1 cellular context compared by ENCODE assay signal in the genomic region with DNA sequence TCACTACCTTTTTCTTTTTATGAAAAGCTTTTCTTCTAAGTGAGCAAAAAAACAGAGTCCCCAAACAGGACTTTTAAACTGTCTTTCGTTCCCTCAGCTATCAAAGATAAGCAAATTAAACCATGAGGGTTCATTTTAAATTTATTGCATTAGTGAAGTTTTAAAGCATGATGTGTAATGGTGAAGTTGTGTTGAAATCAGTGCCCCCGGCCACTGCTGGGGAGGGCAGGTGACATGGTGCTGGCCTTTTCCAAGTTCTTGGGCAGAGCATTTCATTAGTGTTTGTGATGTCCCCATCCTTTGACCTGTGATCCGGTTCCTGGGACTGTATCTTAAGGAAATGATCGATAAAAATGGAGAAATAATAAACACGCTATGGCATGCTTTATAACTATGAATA.
TF ChIP-seq lines count a peak whose summit lies in the region.

No MANE protein-coding gene starts in this region.

TF ChIP-seq in H1, 55 proteins besides CTCF, POLR2A, EP300 and RAD21:
- TF ChIP-seq KDM5A (IDR thresholded peaks at IDR 0.05; ENCODE audit: low read length) (no peak), SP2 (IDR thresholded peaks at IDR 0.05; ENCODE audit: low read length) (no peak), HDAC2 (IDR thresholded peaks at IDR 0.05; ENCODE audit: borderline replicate concordance in 1 of 2, low read depth in 2 of 2, low read length in 2 of 2) (no peak), MAFK (IDR thresholded peaks at IDR 0.05; ENCODE audit: low read depth, low read length) (no peak), JUN (IDR thresholded peaks at IDR 0.05; ENCODE audit: low read depth, low read length) (no peak), ASH2L (IDR thresholded peaks at IDR 0.05; ENCODE audit: low read length) (no peak)
